ENCODE assay signal across 34 cellular contexts in the genomic region with DNA sequence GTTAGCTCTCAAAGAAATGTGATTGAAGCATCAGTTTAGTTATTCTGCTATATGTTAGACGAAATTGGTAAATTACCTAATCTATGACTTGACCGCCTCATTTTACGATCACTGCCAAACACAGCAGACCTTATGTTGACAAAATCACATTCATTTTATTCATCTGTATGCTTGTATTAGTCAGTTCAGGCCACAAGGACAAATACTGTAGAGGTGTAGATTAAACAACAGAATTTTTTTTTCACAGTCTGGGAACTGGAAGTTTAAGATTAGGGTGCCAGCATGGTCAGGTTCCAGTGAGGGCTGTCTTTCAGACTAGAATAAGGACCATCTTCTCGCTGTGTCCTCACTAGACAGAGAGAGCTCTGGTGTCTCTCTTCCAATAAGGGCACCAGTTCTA.
"Had no signal": no experiment of that assay in that cellular context is flagged by ENCODE, and none has a peak within 500 bp of the region (broad histone marks: within the 10 kb centered on the region; RNA-seq: fewer than 3 reads in every experiment).

No MANE protein-coding gene starts in this region.

- H3K4me3 Mint-ChIP-seq: activated CD4-positive, alpha-beta T cell treated with anti-CD3 and anti-CD28 coated beads for 36 hours; activated CD4-positive, alpha-beta T cell treated with anti-CD3 and anti-CD28 coated beads, Interleukin-2, amount 10 ng/mL, durations not matched to agents 7 days and 5 days; activated CD8-positive, alpha-beta T cell treated with anti-CD3 and anti-CD28 coated beads, Interleukin-2, amount 10 ng/mL, durations not matched to agents 7 days and 5 days; activated naive CD4-positive, alpha-beta T cell treated with anti-CD3 and anti-CD28 coated beads, Interleukin-2, amount 50 U/mL, for 24 hours; activated naive CD8-positive, alpha-beta T cell treated with anti-CD3 and anti-CD28 coated beads, Interleukin-2, amount 10 ng/mL, durations not matched to agents 7 days and 5 days; activated T-cell treated with anti-CD3 and anti-CD28 coated beads, Interleukin-2, amount 50 U/mL, for 24 hours; T-helper 1 cell treated with Interleukin-12 subunit alpha and Interleukin-12 subunit beta and Interleukin-4 antibody, amounts not matched to agents 30 μg/mL and 1 μg/mL, for 36 hours; T-helper 2 cell treated with Interferon-gamma antibody and Interleukin-4, amounts not matched to agents 5 μg/mL and 100 μg/mL, for 36 hours; WTC11 had no signal

- H3K4me1 ChIP-seq: ascending aorta, Peyer's patch, SJSA1 had no signal

- H3K9me3 Mint-ChIP-seq: activated naive CD4-positive, alpha-beta T cell treated with anti-CD3 and anti-CD28 coated beads, Interleukin-2, amount 50 U/mL, for 24 hours; activated naive CD8-positive, alpha-beta T cell treated with anti-CD3 and anti-CD28 coated beads, Interleukin-2, amount 10 ng/mL, durations not matched to agents 7 days and 5 days; activated T-cell treated with anti-CD3 and anti-CD28 coated beads, Interleukin-2, amount 50 U/mL, for 24 hours; activated T-helper 2 cell treated with anti-CD3 and anti-CD28 coated beads, Interferon-gamma antibody, Interleukin-2, Interleukin-4, amounts not matched to agents 10 μg/mL and 5 μg/mL and 100 μg/mL, durations not matched to agents 14 hours and 24 hours and 36 hours; T-helper 1 cell treated with Interleukin-12 subunit alpha and Interleukin-12 subunit beta and Interleukin-4 antibody, amounts not matched to agents 30 μg/mL and 1 μg/mL, for 36 hours; T-helper 2 cell treated with Interferon-gamma antibody and Interleukin-4, amounts not matched to agents 5 μg/mL and 100 μg/mL, for 36 hours had no signal

- H3K4me3 ChIP-seq: ascending aorta, Peyer's patch, SJSA1 had no signal

- DNase-seq: activated CD4-positive, alpha-beta T cell treated with anti-CD3 and anti-CD28 coated beads for 36 hours; activated CD4-positive, alpha-beta T cell treated with anti-CD3 and anti-CD28 coated beads, Interleukin-2, amount 10 ng/mL, durations not matched to agents 7 days and 5 days; activated CD4-positive, alpha-beta T cell treated with anti-CD3 and anti-CD28 coated beads, Interleukin-2, amount 50 U/mL, for 48 hours; activated CD8-positive, alpha-beta T cell treated with anti-CD3 and anti-CD28 coated beads, Interleukin-2, amount 10 ng/mL, durations not matched to agents 7 days and 5 days; activated gamma-delta T cell; activated naive CD4-positive, alpha-beta T cell treated with Interleukin-2 at 50 U/mL for 16 hours; activated naive CD8-positive, alpha-beta T cell treated with anti-CD3 and anti-CD28 coated beads, Interleukin-2, amount 10 ng/mL, durations not matched to agents 7 days and 5 days; activated T-cell treated with anti-CD3 and anti-CD28 coated beads, Interleukin-2, amount 50 U/mL, for 24 hours; amygdala; caudate nucleus; Kasumi-1; KG1; MM.1S; MV-4-11; NCI-H1092; NCI-H1436 treated with DMSO at 0.1 percent for 48 hours; NCI-H1694 treated with DMSO at 0.1 percent for 48 hours; NCI-H2029; NCI-H510A; NCI-H748 treated with DMSO at 0.1 percent for 48 hours; NK-92 treated with Interleukin-12 subunit alpha and Interleukin-12 subunit beta, amount 100 ng/mL, for 24 hours; PC-3; Peyer's patch; RPMI8226; SHP77 treated with DMSO at 0.1 percent for 48 hours; SK-N-SH had no signal

- ATAC-seq: activated CD4-positive, alpha-beta T cell treated with anti-CD3 and anti-CD28 coated beads for 36 hours; activated CD4-positive, CD25-positive, alpha-beta regulatory T cell treated with anti-CD3 and anti-CD28 coated beads, Interleukin-2, amount 50 U/mL, for 24 hours; activated CD8-positive, alpha-beta T cell treated with anti-CD3 and anti-CD28 coated beads, Interleukin-2, amount 10 ng/mL, durations not matched to agents 7 days and 5 days; PC-3; WTC11 had no signal

- H3K4me1 Mint-ChIP-seq: activated CD4-positive, alpha-beta T cell treated with anti-CD3 and anti-CD28 coated beads for 36 hours; activated CD4-positive, alpha-beta T cell treated with anti-CD3 and anti-CD28 coated beads, Interleukin-2, amount 10 ng/mL, durations not matched to agents 7 days and 5 days; activated naive CD4-positive, alpha-beta T cell treated with anti-CD3 and anti-CD28 coated beads, Interleukin-2, amount 50 U/mL, for 24 hours; activated naive CD8-positive, alpha-beta T cell treated with anti-CD3 and anti-CD28 coated beads, Interleukin-2, amount 10 ng/mL, durations not matched to agents 7 days and 5 days; WTC11 had no signal

- H3K27ac ChIP-seq: ascending aorta, Peyer's patch, SJSA1 had no signal

- H3K36me3 Mint-ChIP-seq: activated naive CD4-positive, alpha-beta T cell treated with anti-CD3 and anti-CD28 coated beads, Interleukin-2, amount 50 U/mL, for 24 hours; activated naive CD8-positive, alpha-beta T cell treated with anti-CD3 and anti-CD28 coated beads, Interleukin-2, amount 10 ng/mL, durations not matched to agents 7 days and 5 days; WTC11 had no signal

- H3K27ac Mint-ChIP-seq: activated CD4-positive, alpha-beta T cell treated with anti-CD3 and anti-CD28 coated beads for 36 hours; activated CD4-positive, alpha-beta T cell treated with anti-CD3 and anti-CD28 coated beads, Interleukin-2, amount 10 ng/mL, durations not matched to agents 7 days and 5 days; activated CD8-positive, alpha-beta T cell treated with anti-CD3 and anti-CD28 coated beads, Interleukin-2, amount 10 ng/mL, durations not matched to agents 7 days and 5 days; activated naive CD4-positive, alpha-beta T cell treated with anti-CD3 and anti-CD28 coated beads, Interleukin-2, amount 50 U/mL, for 24 hours; activated naive CD8-positive, alpha-beta T cell treated with anti-CD3 and anti-CD28 coated beads, Interleukin-2, amount 10 ng/mL, durations not matched to agents 7 days and 5 days; activated T-cell treated with anti-CD3 and anti-CD28 coated beads, Interleukin-2, amount 50 U/mL, for 24 hours; activated T-helper 2 cell treated with anti-CD3 and anti-CD28 coated beads, Interferon-gamma antibody, Interleukin-2, Interleukin-4, amounts not matched to agents 10 μg/mL and 5 μg/mL and 100 μg/mL, durations not matched to agents 14 hours and 24 hours and 36 hours; T-helper 1 cell treated with Interleukin-12 subunit alpha and Interleukin-12 subunit beta and Interleukin-4 antibody, amounts not matched to agents 30 μg/mL and 1 μg/mL, for 36 hours; T-helper 2 cell treated with Interferon-gamma antibody and Interleukin-4, amounts not matched to agents 5 μg/mL and 100 μg/mL, for 36 hours; WTC11 had no signal

- H3K27me3 ChIP-seq: ascending aorta, Peyer's patch, SJSA1 had no signal

- H3K9me3 ChIP-seq: ascending aorta, Peyer's patch, SJSA1, SK-N-SH had no signal

- H3K36me3 ChIP-seq: ascending aorta, Peyer's patch, SJSA1 had no signal
